In genomic region chr4:110399046-110399445, GRCh38 we compare ENCODE assay signal across 5 cellular contexts.
DNase-seq lines count a peak whose midpoint lies in the region; FAIRE-seq and TF ChIP-seq lines count a peak whose summit lies in the region.
"Not testable (repeated sequence)": the region's sequence is repeated elsewhere in the genome, so short reads cannot be mapped to it uniquely, and the experiment has no call there.

No MANE protein-coding gene starts in this region.

- H3K4me1 ChIP-seq in astrocyte (ENCODE audit: insufficient read depth, low read length); neural progenitor cell: not testable (repeated sequence)

- H3K27ac Mint-ChIP-seq in astrocyte (ENCODE audit: unreplicated experiment): peak overlapping the region; percentile 41
- H3K27ac Mint-ChIP-seq in neural progenitor cell: not testable (repeated sequence)

- H3K9ac ChIP-seq in astrocyte (ENCODE audit: low read length); neural progenitor cell: not testable (repeated sequence)

- H3K4me1 Mint-ChIP-seq in astrocyte (ENCODE audit: low read depth, unreplicated experiment); neural progenitor cell: not testable (repeated sequence)

- not testable (repeated sequence) for H3K79me2 ChIP-seq in astrocyte (ENCODE audit: insufficient read depth, low read length); neural progenitor cell (ENCODE audit: low read depth)

- not testable (repeated sequence) for H3K4me3 Mint-ChIP-seq in astrocyte (ENCODE audit: unreplicated experiment); neural progenitor cell

- not testable (repeated sequence) for H3K27me3 ChIP-seq in astrocyte (ENCODE audit: insufficient read depth, low read length); neural progenitor cell

- H3K27ac ChIP-seq in astrocyte (ENCODE audit: low read depth, low read length); neural progenitor cell: not testable (repeated sequence)

- not testable (repeated sequence) for H3K27me3 Mint-ChIP-seq in astrocyte (ENCODE audit: low read depth, unreplicated experiment); neural progenitor cell (ENCODE audit: insufficient read depth, low read depth)

- DNase-seq in astrocyte (ENCODE audit: low read depth); neural progenitor cell (ENCODE audit: low spot score): not testable (repeated sequence)
- DNase-seq in kidney glomerular epithelial cell (lab: John Stamatoyannopoulos, UW) (peak; percentile 36), left kidney (ENCODE audit: low read depth, low spot score) (peak; percentile 24), renal cortical epithelial cell (ENCODE audit: low read depth) (peak; percentile 76)

- not testable (repeated sequence) for H3K36me3 Mint-ChIP-seq in astrocyte (ENCODE audit: low read depth, unreplicated experiment); neural progenitor cell

- not testable (repeated sequence) for H3K4me2 ChIP-seq in astrocyte (ENCODE audit: low read length); neural progenitor cell

- H3F3A ChIP-seq in neural progenitor cell (ENCODE audit: low read depth): not testable (repeated sequence)

- H4K20me1 ChIP-seq in astrocyte (ENCODE audit: insufficient read depth, low read length); neural progenitor cell (ENCODE audit: low read depth): not testable (repeated sequence)

- H3K4me3 ChIP-seq in astrocyte (ENCODE audit: insufficient read depth, low read depth, low read length); neural progenitor cell: not testable (repeated sequence)

- not testable (repeated sequence) for H3K9me3 ChIP-seq in astrocyte (ENCODE audit: insufficient read depth, low read depth, low read length); neural progenitor cell (ENCODE audit: low read depth)

- not testable (repeated sequence) for TF ChIP-seq CTCF in astrocyte (IDR thresholded peaks at IDR 0.05; ENCODE audit: insufficient read depth, low read depth, low read length); neural progenitor cell (IDR thresholded peaks at IDR 0.05)

- not testable (repeated sequence) for H3K9me3 Mint-ChIP-seq in astrocyte (ENCODE audit: unreplicated experiment); neural progenitor cell

- not testable (repeated sequence) for H3K36me3 ChIP-seq in astrocyte (ENCODE audit: insufficient read depth, low read length); neural progenitor cell

- not testable (repeated sequence) for FAIRE-seq in astrocyte (lab: Jason Lieb, UNC)

- not testable (repeated sequence) for H2AFZ ChIP-seq in astrocyte (ENCODE audit: low read depth, low read length)
- H2AFZ ChIP-seq in neural progenitor cell (replicated peaks): peak overlapping the region; percentile 57
